9 cellular contexts compared by ENCODE assay signal in the genomic region with DNA sequence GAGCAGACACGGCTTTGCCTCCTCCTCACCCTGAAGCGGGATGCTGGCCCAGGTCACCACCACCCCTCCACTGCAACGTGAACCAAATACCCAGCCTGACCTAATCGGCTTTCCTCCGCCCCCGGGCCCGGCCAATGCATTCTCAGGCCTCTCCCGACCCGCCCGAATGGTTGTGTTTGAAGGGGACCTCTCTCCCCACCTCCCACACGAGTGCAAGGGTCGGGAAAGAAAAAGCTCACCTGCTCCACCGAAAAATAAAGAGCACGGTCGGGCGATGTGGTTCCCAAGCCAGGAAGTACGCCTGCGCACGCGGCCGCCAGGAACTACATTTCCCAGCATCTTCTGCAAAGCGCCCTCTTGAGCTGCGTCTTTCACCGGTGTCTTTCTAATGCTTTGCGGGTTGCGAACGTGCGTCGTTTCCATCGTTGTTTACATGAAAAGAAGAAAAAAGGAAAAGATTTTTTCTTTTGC. TPM values are rescaled to one million over a fixed set of nuclear protein-coding genes. Genes with fewer than 3 reads are reported as not detected.
DNase-seq lines count a peak whose midpoint lies in the region; ATAC-seq and TF ChIP-seq lines count a peak whose summit lies in the region.
"Had no signal": no experiment of that assay in that cellular context is flagged by ENCODE, and none has a peak within 500 bp of the region (broad histone marks: within the 10 kb centered on the region; RNA-seq: fewer than 3 reads in every experiment).

A gene (minus strand): TSS at position 282 of the 471 bp plus-strand sequence.

- no peaks in the 10 kb centered on the region for H3K79me1 ChIP-seq in neuronal stem cell (ENCODE audit: low read depth, low read length)

- no peak within 1 kb of the TSS for H2BK5ac ChIP-seq in neuronal stem cell (ENCODE audit: low read length)

- no peak within 1 kb of the TSS for H3K9ac ChIP-seq in neuronal stem cell (ENCODE audit: low read depth, low read length, poor library complexity)

- peak within 1 kb of the TSS; percentile 84 for H3K18ac ChIP-seq in neuronal stem cell (ENCODE audit: low read length)

- no peak within 1 kb of the TSS for H4K91ac ChIP-seq in neuronal stem cell (ENCODE audit: low read depth, low read length, poor library complexity)

- no peak for TF ChIP-seq CTCF in tibial artery (IDR thresholded peaks at IDR 0.05)

- H3K36me3 ChIP-seq in neuronal stem cell (replicated peaks in 1 of 2; ENCODE audit: control insufficient read depth in 2 of 2, insufficient read depth in 2 of 2, low read length in 2 of 2) (peaks cover 4 to 12% of the 10 kb centered on the region in 2 donors), tibial artery (peaks cover 0 to 26% (median 4%) of the 10 kb centered on the region in 3 donors)

- H3K4me3 ChIP-seq in neuronal stem cell (ENCODE audit: low read length in 2 of 2) (peak within 1 kb of the TSS; percentile 60 to 78), tibial artery (peak within 1 kb of the TSS; percentile 33 to 43)

- no peak within 1 kb of the TSS for H3K14ac ChIP-seq in neuronal stem cell (ENCODE audit: low read length)

- peak within 1 kb of the TSS; percentile 7 for H4K8ac ChIP-seq in neuronal stem cell (ENCODE audit: low read depth, low read length)

- H3K4me1 ChIP-seq in neuronal stem cell (ENCODE audit: control insufficient read depth in 2 of 2, insufficient read depth in 1 of 2, low read depth in 1 of 2, low read length in 2 of 2), result peaks cover 2 to 4% of the 10 kb centered on the region in 2 donors
- H3K4me1 ChIP-seq in tibial artery, result peaks cover 0 to 3% (median 0%) of the 10 kb centered on the region in 4 donors

- H3K4me2 ChIP-seq in neuronal stem cell (ENCODE audit: insufficient read depth, low read length, poor library complexity, severe bottlenecking), result peak within 1 kb of the TSS; percentile 67

- H3K9me3 ChIP-seq in neuronal stem cell (replicated peaks in 1 of 2; ENCODE audit: control insufficient read depth in 2 of 2, insufficient read depth in 1 of 2, low read depth in 1 of 2, low read length in 2 of 2) (peaks cover 9 to 38% of the 10 kb centered on the region in 2 donors), tibial artery (peaks cover 0 to 58% (median 8%) of the 10 kb centered on the region in 3 donors)

- H3K23ac ChIP-seq in neuronal stem cell (ENCODE audit: low read depth, low read length, poor library complexity), result peak within 1 kb of the TSS; percentile 34

- H3K4ac ChIP-seq in neuronal stem cell (ENCODE audit: low read length), result no peak within 1 kb of the TSS

- no CpG with 5 or more reads among the region's 30 CpGs for WGBS in neuronal stem cell (ENCODE audit: extremely low coverage in 2 of 2, insufficient read length in 2 of 2, insufficient replicate concordance in 1 of 2), 2 donors

- intact Hi-C loops in tibial artery (cut with DNase I; ENCODE audit: low total_unique reads), result no loop called here

- peak within 1 kb of the TSS; percentile 18 for H2BK15ac ChIP-seq in neuronal stem cell (ENCODE audit: low read length)

- DNase-seq in D341Med (ENCODE audit: low spot score) (peak; percentile 89), NCI-H2081 (lab: John Stamatoyannopoulos, UW) (peak; percentile 35 to 77), germinal center (ENCODE audit: low spot score) (peak; percentile 16), neuronal stem cell (ENCODE audit: low spot score) (peak; percentile 48), tibial artery (no peak)
- peak; percentile 11 for DNase-seq in activated naive CD4-positive, alpha-beta T cell treated with Interleukin-2 at 50 U/mL for 16 hours

- ATAC-seq in GM21367 (IDR thresholded peaks at IDR 0.05; ENCODE audit: unreplicated experiment) (no peak), HG03439 (IDR thresholded peaks at IDR 0.05; ENCODE audit: unreplicated experiment) (no peak)

- H3K27me3 ChIP-seq in neuronal stem cell (ENCODE audit: control insufficient read depth in 3 of 3, insufficient read depth in 3 of 3, low read depth in 1 of 3, low read length in 3 of 3) (no peaks in the 10 kb centered on the region), tibial artery (no peaks in the 10 kb centered on the region)

- H2AK5ac ChIP-seq in neuronal stem cell (ENCODE audit: low read depth, low read length), result no peak within 1 kb of the TSS

- peak within 1 kb of the TSS; percentile 96 for H2AFZ ChIP-seq in neuronal stem cell (ENCODE audit: low read length)

- H2BK120ac ChIP-seq in neuronal stem cell (ENCODE audit: low read depth, low read length), result no peak within 1 kb of the TSS

- H3K27ac ChIP-seq in neuronal stem cell (replicated peaks; ENCODE audit: low read length) (no peak within 1 kb of the TSS), tibial artery (no peak within 1 kb of the TSS)
- H3K27ac ChIP-seq: HL-60 had no signal

- no peak within 1 kb of the TSS for H2BK12ac ChIP-seq in neuronal stem cell (ENCODE audit: low read length)

RNA-seq across cellular contexts. Expression of the gene that starts here (rescaled TPM):
- polyA plus RNA-seq in neuronal stem cell (2013, experiment 1 of 2), result 9.5 TPM
- 9.7 TPM for polyA plus RNA-seq in neuronal stem cell (2013, experiment 2 of 2)

Comparison
In these comparisons a context has a peak if more than half of its experiments do, and no peak if none do; other contexts are left out.
1. DNase-seq: peak in D341Med (single experiment), NCI-H2081 (2 of 2), activated naive CD4-positive, alpha-beta T cell treated with Interleukin-2 at 50 U/mL for 16 hours (single experiment), germinal center (single experiment) and neuronal stem cell (single experiment); none in tibial artery (0 of 2).